Comparison of ENCODE assay signal across 11 cellular contexts in genomic region chr4:128635939-128636551, GRCh38.
DNase-seq lines count a peak whose midpoint lies in the region; ATAC-seq, FAIRE-seq and TF ChIP-seq lines count a peak whose summit lies in the region.
"Had no signal": no experiment of that assay in that cellular context is flagged by ENCODE, and none has a peak within 500 bp of the region (broad histone marks: within the 10 kb centered on the region; RNA-seq: fewer than 3 reads in every experiment).

No MANE protein-coding gene starts in this region.

- TF ChIP-seq CTCF in 22Rv1 (IDR thresholded peaks at IDR 0.05) (no peak), K562 (IDR thresholded peaks at IDR 0.05 in 2 of 3, conservative IDR thresholded peaks at IDR 0.05 in 1 of 3; ENCODE audit: insufficient read depth in 2 of 3, low read depth in 1 of 3, low read length in 3 of 3) (no peak), sigmoid colon (IDR thresholded peaks at IDR 0.05) (no peak)

- H3K14ac ChIP-seq in mesenchymal stem cell (ENCODE audit: low read length in 2 of 2) = no peak overlapping the region

- no peak for FAIRE-seq in K562 (lab: Jason Lieb, UNC)
- FAIRE-seq: RCC 7860 had no signal

- intact Hi-C loops in K562 (cut with micrococcal nuclease) (no loop called here), sigmoid colon (cut with DNase I) (no loop called here)

- DNase-seq in NCI-H128 (lab: John Stamatoyannopoulos, UW; ENCODE audit: unreplicated experiment) (peak; percentile 9), K562 (ENCODE audit: extremely low read depth in 1 of 4, low spot score in 3 of 4) (no peak), mesenchymal stem cell (peak; percentile 45), mucosa of gallbladder (ENCODE audit: low spot score) (no peak), HCEC 1CT (no peak), sigmoid colon (no peak)

- no peaks in the 10 kb centered on the region for H3K27me3 ChIP-seq in K562 (ENCODE audit: control insufficient read depth in 2 of 2, insufficient read depth in 2 of 2, low read length in 2 of 2)
- H3K27me3 ChIP-seq in mesenchymal stem cell (ENCODE audit: control insufficient read depth in 1 of 2, insufficient read depth in 1 of 2, low read length in 2 of 2) = no peaks in the 10 kb centered on the region
- no peaks in the 10 kb centered on the region for H3K27me3 ChIP-seq in sigmoid colon
- H3K27me3 ChIP-seq: vagina had no signal

- H3K27ac ChIP-seq in 22Rv1 (peak overlapping the region; percentile 88), K562 (ENCODE audit: extremely low read depth, low read depth, low read length) (no peak overlapping the region), mesenchymal stem cell (ENCODE audit: low read length, poor library complexity, severe bottlenecking) (no peak overlapping the region), sigmoid colon (no peak overlapping the region)
- H3K27ac ChIP-seq: parathyroid adenoma, vagina had no signal

- POLR2A ChIA-PET in K562 (lab: Yijun Ruan, JAX) = interaction anchor here (0.9 kb wide), 1 partner anchor 53 kb away, joined by 4 read pairs; no protein-coding TSS in a partner anchor

- H3K9me3 ChIP-seq in K562 (replicated peaks; ENCODE audit: control insufficient read depth, insufficient read depth, low read depth, low read length) = no peaks in the 10 kb centered on the region
- no peaks in the 10 kb centered on the region for H3K9me3 ChIP-seq in mesenchymal stem cell (ENCODE audit: control insufficient read depth, low read length)
- no peaks in the 10 kb centered on the region for H3K9me3 ChIP-seq in sigmoid colon
- H3K9me3 ChIP-seq: vagina had no signal

- ATAC-seq in K562 (peak; percentile 58; the same call in 2 of the 3 replicates), HG02970 (IDR thresholded peaks at IDR 0.05; ENCODE audit: low FRiP score, unreplicated experiment) (no peak)

- no peaks in the 10 kb centered on the region for H3K9me1 ChIP-seq in K562 (ENCODE audit: control insufficient read depth, insufficient read depth, low read length)

- H3K4me3 ChIP-seq in K562 (no peak overlapping the region), mesenchymal stem cell (ENCODE audit: insufficient read depth in 1 of 2, low read depth in 1 of 2, low read length in 2 of 2) (no peak overlapping the region), sigmoid colon (no peak overlapping the region)
- H3K4me3 ChIP-seq: vagina had no signal

- H3K4me2 ChIP-seq in K562 (ENCODE audit: insufficient read depth, low read length) = peak overlapping the region; percentile 70; the same call in 1 of the 2 replicates
- H3K4me2 ChIP-seq in mesenchymal stem cell (ENCODE audit: low read length, poor library complexity, severe bottlenecking) = no peak overlapping the region

- H3K36me3 ChIP-seq in K562 (ENCODE audit: control insufficient read depth, insufficient read depth, low read length) = no peaks in the 10 kb centered on the region
- no peaks in the 10 kb centered on the region for H3K36me3 ChIP-seq in mesenchymal stem cell (ENCODE audit: control insufficient read depth in 1 of 2, insufficient read depth in 2 of 2, low read depth in 1 of 2, low read length in 2 of 2)
- no peaks in the 10 kb centered on the region for H3K36me3 ChIP-seq in sigmoid colon
- H3K36me3 ChIP-seq: vagina had no signal

- H3K79me2 ChIP-seq in K562 (ENCODE audit: control insufficient read depth, insufficient read depth, low read length) = no peaks in the 10 kb centered on the region
- H3K79me2 ChIP-seq: parathyroid adenoma had no signal

- TF ChIP-seq EP300 in K562 (IDR thresholded peaks at IDR 0.05; ENCODE audit: low read length) (no peak), sigmoid colon (IDR thresholded peaks at IDR 0.05) (no peak)

- no peak overlapping the region for H3K23ac ChIP-seq in mesenchymal stem cell (ENCODE audit: low read length in 2 of 2)

- TF ChIP-seq POLR2A in K562 (conservative IDR thresholded peaks at IDR 0.05) (no peak), sigmoid colon (IDR thresholded peaks at IDR 0.05) (no peak)

- H2BK15ac ChIP-seq in mesenchymal stem cell (ENCODE audit: low read depth, poor library complexity, severe bottlenecking) = no peak overlapping the region

- H3K18ac ChIP-seq in mesenchymal stem cell (ENCODE audit: low read depth in 1 of 2, low read length in 2 of 2) = peak overlapping the region in 1 of 2 experiments; percentile 23

- CTCF ChIA-PET in K562 (lab: Yijun Ruan, JAX; ENCODE audit: low intra/inter-chr PET ratio) = no interaction called here

- TF ChIP-seq RAD21 in K562 (CRISPR knock-in tag; conservative IDR thresholded peaks at IDR 0.05 in 1 of 2, IDR thresholded peaks at IDR 0.05 in 1 of 2) = no peak

- peak overlapping the region; percentile 80 for H4K8ac ChIP-seq in mesenchymal stem cell (ENCODE audit: low read length)

- H3K4me1 ChIP-seq in K562 (replicated peaks in 1 of 2; ENCODE audit: control insufficient read depth in 2 of 2, insufficient read depth in 2 of 2, low read length in 2 of 2) (peaks cover 4 to 12% of the 10 kb centered on the region in 2 experiments; a peak in 4 of 5 replicates), mesenchymal stem cell (ENCODE audit: control insufficient read depth, insufficient read depth, low read depth, low read length) (no peaks in the 10 kb centered on the region), sigmoid colon (peaks cover 0 to 38% (median 28%) of the 10 kb centered on the region in 4 donors)
- H3K4me1 ChIP-seq: parathyroid adenoma had no signal

- WGBS in K562 (ENCODE audit: insufficient coverage, low coverage, missing lambda C conversion rate) = 55% methylated on average over 5 of the region's 5 CpGs
- 55% methylated on average over 2 of the region's 5 CpGs for WGBS in mesenchymal stem cell
- WGBS in sigmoid colon, 2 donors = 45 to 65% methylated on average over 5 of the region's 5 CpGs

- BruUV-seq in K562 (replicated peaks; lab: Mats Ljungman, UMichigan) = no TSS peak

- no peak overlapping the region for H4K91ac ChIP-seq in mesenchymal stem cell (ENCODE audit: low read length)

- no peaks in the 10 kb centered on the region for H4K20me1 ChIP-seq in K562 (replicated peaks; ENCODE audit: control insufficient read depth, insufficient read depth, low read length)

- no peak overlapping the region for H2BK120ac ChIP-seq in mesenchymal stem cell (ENCODE audit: low read depth, low read length)

- H2AFZ ChIP-seq in K562 (ENCODE audit: low read depth, low read length) = no peak overlapping the region; the same call in 1 of the 2 replicates
- H2AFZ ChIP-seq in mesenchymal stem cell (ENCODE audit: low read depth, low read length) = no peak overlapping the region
- H2AFZ ChIP-seq: parathyroid adenoma had no signal

- H2AK5ac ChIP-seq in mesenchymal stem cell (ENCODE audit: low read length, severe bottlenecking) = no peak overlapping the region

- H3K4ac ChIP-seq in mesenchymal stem cell (ENCODE audit: low read depth in 1 of 2, low read length in 2 of 2) = peak overlapping the region in 1 of 2 experiments; percentile 6

- H3K79me1 ChIP-seq in mesenchymal stem cell (replicated peaks; ENCODE audit: low read length, poor library complexity, severe bottlenecking) = no peaks in the 10 kb centered on the region

- peak overlapping the region in 1 of 2 experiments; percentile 54 for H2BK12ac ChIP-seq in mesenchymal stem cell (ENCODE audit: low read length in 2 of 2)

- H3K9ac ChIP-seq in K562 (ENCODE audit: insufficient read depth in 1 of 2, low read depth in 2 of 2, low read length in 2 of 2) = no peak overlapping the region
- H3K9ac ChIP-seq in mesenchymal stem cell (ENCODE audit: low read length) = no peak overlapping the region
- H3K9ac ChIP-seq: parathyroid adenoma had no signal

- in situ Hi-C loops in K562 (cut with MboI) = no loop called here

- no peak overlapping the region for H2BK5ac ChIP-seq in mesenchymal stem cell (ENCODE audit: low read depth, low read length, poor library complexity, severe bottlenecking)

TF ChIP-seq in K562, 482 proteins besides CTCF, POLR2A, EP300 and RAD21:
- TF ChIP-seq TCF3 (CRISPR knock-in tag; IDR thresholded peaks at IDR 0.05) = no peak
- peak; percentile 41 for TF ChIP-seq ZNF316 (IDR thresholded peaks at IDR 0.05)
- TF ChIP-seq SMARCA4 (IDR thresholded peaks at IDR 0.05) = no peak
- TF ChIP-seq SIN3A (IDR thresholded peaks at IDR 0.05; ENCODE audit: borderline replicate concordance in 2 of 2, control insufficient read depth in 1 of 2, low read depth in 2 of 2, low read length in 2 of 2) = no peak
- no peak for TF ChIP-seq ZNF589 (CRISPR knock-in tag; IDR thresholded peaks at IDR 0.05; ENCODE audit: low read depth)
- TF ChIP-seq BCL6 (CRISPR knock-in tag; IDR thresholded peaks at IDR 0.05) = no peak

Comparison
In these comparisons a context has a peak if more than half of its experiments do, and no peak if none do; other contexts are left out.
1. DNase-seq: peak in NCI-H128 (single experiment) and mesenchymal stem cell (single experiment); none in K562 (0 of 4), mucosa of gallbladder (single experiment), HCEC 1CT (single experiment) and sigmoid colon (single experiment).